Comparison of ENCODE assay signal across 22 cellular contexts in the genomic region with DNA sequence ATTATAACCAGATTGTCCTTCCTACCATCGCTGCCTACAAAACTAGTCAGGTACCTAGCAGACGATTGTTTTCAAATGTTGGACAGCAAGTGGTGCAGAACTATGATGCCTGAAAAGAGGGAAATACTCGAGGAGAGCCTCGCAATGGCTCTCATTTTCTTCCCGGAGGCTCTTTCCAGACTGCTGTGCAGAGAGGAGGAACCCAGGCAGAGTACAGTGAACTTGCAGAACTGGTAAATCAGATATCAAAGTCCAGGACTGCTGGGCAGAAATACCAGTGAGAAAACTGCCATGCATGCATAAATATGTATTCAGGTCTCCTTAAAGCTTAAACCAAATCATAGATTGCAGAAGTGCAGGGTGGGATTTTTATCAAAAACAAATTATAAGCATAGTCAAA. TPM values are rescaled to one million over a fixed set of nuclear protein-coding genes. Genes with fewer than 3 reads are reported as not detected.
DNase-seq lines count a peak whose midpoint lies in the region; ATAC-seq and TF ChIP-seq lines count a peak whose summit lies in the region.
"Had no signal": no experiment of that assay in that cellular context is flagged by ENCODE, and none has a peak within 500 bp of the region (broad histone marks: within the 10 kb centered on the region; RNA-seq: fewer than 3 reads in every experiment).

No MANE protein-coding gene starts in this region.

- 21 to 32% methylated on average over 5 of the region's 5 CpGs for WGBS in body of pancreas, 2 donors
- WGBS in endodermal cell (ENCODE audit: insufficient coverage in 1 of 2, insufficient read length in 1 of 2), 2 experiments: 84 to 86% methylated on average over 5 of the region's 5 CpGs

- H3K4me1 ChIP-seq in body of pancreas: peaks cover 14% of the 10 kb centered on the region
- H3K4me1 ChIP-seq in skeletal muscle tissue (ENCODE audit: control insufficient read depth in 3 of 3, insufficient read depth in 3 of 3, low read length in 3 of 3): peaks cover 5 to 11% (median 10%) of the 10 kb centered on the region in 3 donors
- H3K4me1 ChIP-seq in endodermal cell (ENCODE audit: control insufficient read depth, insufficient read depth, low read length): no peaks in the 10 kb centered on the region

- TF ChIP-seq POLR2A in body of pancreas (IDR thresholded peaks at IDR 0.05): no peak

- H3K27me3 ChIP-seq in body of pancreas (no peaks in the 10 kb centered on the region), skeletal muscle tissue (ENCODE audit: control insufficient read depth in 3 of 3, insufficient read depth in 3 of 3, low read length in 3 of 3) (no peaks in the 10 kb centered on the region), endodermal cell (ENCODE audit: control insufficient read depth, insufficient read depth, low read length, poor library complexity, severe bottlenecking) (peaks cover 5% of the 10 kb centered on the region)

- no peak overlapping the region for H3K4me3 Mint-ChIP-seq in endodermal cell

- peaks cover 3% of the 10 kb centered on the region for H3K27me3 Mint-ChIP-seq in endodermal cell (ENCODE audit: insufficient read depth)

- H3K4me3 ChIP-seq in body of pancreas (no peak overlapping the region), skeletal muscle tissue (ENCODE audit: low read length in 3 of 3) (no peak overlapping the region), endodermal cell (ENCODE audit: low read length) (no peak overlapping the region)
- H3K4me3 ChIP-seq: MG63 had no signal

- no peak overlapping the region for H3K9ac ChIP-seq in skeletal muscle tissue (ENCODE audit: low read depth in 1 of 3, low read length in 3 of 3)
- H3K9ac ChIP-seq in endodermal cell (ENCODE audit: extremely low read depth, low read length, poor library complexity, severe bottlenecking): no peak overlapping the region

- peaks cover 53% of the 10 kb centered on the region for H3K9me3 Mint-ChIP-seq in endodermal cell

- ATAC-seq in body of pancreas: peak; percentile 40
- peak; percentile 99 for ATAC-seq in left colon

- no peaks in the 10 kb centered on the region for H3K36me3 Mint-ChIP-seq in endodermal cell (ENCODE audit: low read depth)

- H3K4me1 Mint-ChIP-seq in endodermal cell: no peaks in the 10 kb centered on the region

- no peak for TF ChIP-seq CTCF in body of pancreas (IDR thresholded peaks at IDR 0.05)
- TF ChIP-seq CTCF in endodermal cell (conservative IDR thresholded peaks at IDR 0.05): no peak

- H3K36me3 ChIP-seq in body of pancreas (replicated peaks in 1 of 2; ENCODE audit: insufficient read depth in 1 of 2, low read depth in 2 of 2): no peaks in the 10 kb centered on the region
- H3K36me3 ChIP-seq in skeletal muscle tissue (ENCODE audit: control insufficient read depth in 3 of 3, insufficient read depth in 3 of 3, low read length in 3 of 3): no peaks in the 10 kb centered on the region
- no peaks in the 10 kb centered on the region for H3K36me3 ChIP-seq in endodermal cell (ENCODE audit: control insufficient read depth, insufficient read depth, low read length)
- H3K36me3 ChIP-seq: MG63 had no signal

- intact Hi-C loops in body of pancreas (cut with DNase I) (no loop called here), left colon (cut with DNase I, micrococcal nuclease) (no loop called here)

- H3K27ac ChIP-seq in body of pancreas: no peak overlapping the region
- H3K27ac ChIP-seq in skeletal muscle tissue (ENCODE audit: low read depth, low read length): peak overlapping the region; percentile 6
- no peak overlapping the region for H3K27ac ChIP-seq in endodermal cell (ENCODE audit: low read depth, low read length)

- peaks cover 0 to 17% (median 0%) of the 10 kb centered on the region in 3 donors for H3K9me3 ChIP-seq in body of pancreas
- peaks cover 0 to 7% (median 2%) of the 10 kb centered on the region in 3 donors for H3K9me3 ChIP-seq in skeletal muscle tissue (ENCODE audit: control insufficient read depth in 3 of 3, low read length in 3 of 3)
- H3K9me3 ChIP-seq in endodermal cell (ENCODE audit: control insufficient read depth, low read length): peaks cover 39% of the 10 kb centered on the region

- no peak overlapping the region for H3K27ac Mint-ChIP-seq in endodermal cell

- DNase-seq in DMS79 treated with DMSO at 0.1 percent for 48 hours (lab: John Stamatoyannopoulos, UW) (peak; percentile 6), DMS79 (lab: John Stamatoyannopoulos, UW) (no peak), body of pancreas (peak in 2 of 4 donors; percentile 7 to 24), left colon (peak in 1 of 2 donors; percentile 11), LoVo (ENCODE audit: low spot score) (no peak), GM19240 (ENCODE audit: insufficient read length, low spot score) (no peak), endodermal cell (no peak)
- DNase-seq: AML-193, C1 segment of cervical spinal cord, GOT3, HCEC 1CT, Karpas-422, MG63, NCI-H1417, NCI-H187, NCI-H446, OCI-M1 had no signal

RNA-seq across cellular contexts. Expression of gene UGT3A1, which starts 26.4 kb away (rescaled TPM):
- total RNA-seq in body of pancreas (not detected), left colon (not detected), skeletal muscle tissue (12.5 TPM), endodermal cell (10 to 100 TPM in 1 of 2 donors, 1 to 10 TPM in 1; 4.7 to 10.6 TPM)
- polyA plus RNA-seq in endodermal cell (2013, experiment 1 of 2): 1.6 TPM
- polyA plus RNA-seq in endodermal cell (2013, experiment 2 of 2): 2.3 TPM
- total RNA-seq: A172, G401, SK-MEL-5 had no signal
- polyA plus RNA-seq: AG04450 had no signal

RNA-seq across cellular contexts. Expression of gene UGT3A2, which starts 49.1 kb away (rescaled TPM):
- total RNA-seq in body of pancreas: not detected
- not detected for total RNA-seq in left colon
- total RNA-seq in skeletal muscle tissue: under 0.01 TPM
- 10 to 100 TPM; 15.5 to 25.3 TPM for total RNA-seq in endodermal cell
- polyA plus RNA-seq in endodermal cell (2013, experiment 1 of 2): 5.1 TPM
- 6.0 TPM for polyA plus RNA-seq in endodermal cell (2013, experiment 2 of 2)
- total RNA-seq: A172, G401 had no signal
- polyA plus RNA-seq: AG04450 had no signal

Comparison
In these comparisons a context has a peak if more than half of its experiments do, and no peak if none do; other contexts are left out.
1. RNA of gene UGT3A1, which starts 26.4 kb away (total RNA-seq): 12.5 TPM in skeletal muscle tissue (single experiment) and 4.7 to 10.6 TPM in endodermal cell; not detected in body of pancreas and not detected in left colon; every median in the first group is over 4 times any median in the second.
2. RNA of gene UGT3A2, which starts 49.1 kb away (total RNA-seq): 15.5 to 25.3 TPM in endodermal cell; not detected in body of pancreas, not detected in left colon and under 0.01 TPM in skeletal muscle tissue (single experiment); every median in the first group is over 10 times any median in the second.